Comparison of ENCODE assay signal across 1 cellular context in genomic region chr2:241627675-241628074, GRCh38.
TF ChIP-seq lines count a peak whose summit lies in the region.

No MANE protein-coding gene starts in this region.

TF ChIP-seq in GM23338, 12 proteins besides CTCF, POLR2A, EP300 and RAD21:
- TF ChIP-seq POLR2AphosphoS5 (IDR thresholded peaks at IDR 0.05; ENCODE audit: low read depth) (no peak), ZNF462 (CRISPR knock-in tag; IDR thresholded peaks at IDR 0.05) (no peak)
